Comparison of ENCODE assay signal across 12 cellular contexts in genomic region chr9:91847576-91847975, GRCh38.
DNase-seq lines count a peak whose midpoint lies in the region; ATAC-seq and TF ChIP-seq lines count a peak whose summit lies in the region.
"Had no signal": no experiment of that assay in that cellular context is flagged by ENCODE, and none has a peak within 500 bp of the region (broad histone marks: within the 10 kb centered on the region; RNA-seq: fewer than 3 reads in every experiment).

No MANE protein-coding gene starts in this region.

- H2BK12ac ChIP-seq in mesenchymal stem cell (ENCODE audit: low read length in 2 of 2), result peak overlapping the region in 1 of 2 experiments; percentile 47

- H2BK5ac ChIP-seq in mesenchymal stem cell (ENCODE audit: low read depth, low read length, poor library complexity, severe bottlenecking), result no peak overlapping the region

- H3K23ac ChIP-seq in mesenchymal stem cell (ENCODE audit: low read length in 2 of 2), result no peak overlapping the region

- 48% methylated on average over 12 of the region's 12 CpGs for WGBS in mesenchymal stem cell

- H3K14ac ChIP-seq in mesenchymal stem cell (ENCODE audit: low read length in 2 of 2), result no peak overlapping the region

- H2BK15ac ChIP-seq in mesenchymal stem cell (ENCODE audit: low read depth, poor library complexity, severe bottlenecking), result no peak overlapping the region

- peaks cover 14% of the 10 kb centered on the region for H3K4me1 Mint-ChIP-seq in activated naive CD4-positive, alpha-beta T cell treated with anti-CD3 and anti-CD28 coated beads, Interleukin-2, amount 50 U/mL, for 24 hours
- peaks cover 52% of the 10 kb centered on the region for H3K4me1 Mint-ChIP-seq in dendritic cell treated with granulocyte-macrophage colony-stimulating factor and Interleukin-4, amounts not matched to agents 40 ng/mL and 50 ng/mL, for 4 days (ENCODE audit: low read depth)

- peaks cover 11% of the 10 kb centered on the region for H3K27me3 Mint-ChIP-seq in activated naive CD4-positive, alpha-beta T cell treated with anti-CD3 and anti-CD28 coated beads, Interleukin-2, amount 50 U/mL, for 24 hours
- peaks cover 18% of the 10 kb centered on the region for H3K27me3 Mint-ChIP-seq in dendritic cell treated with granulocyte-macrophage colony-stimulating factor and Interleukin-4, amounts not matched to agents 40 ng/mL and 50 ng/mL, for 4 days

- in situ Hi-C loops in KBM-7 (cut with MboI; ENCODE audit: low pct_unique_long_range_greater_than_20kb, low sequenced_read_pairs), result no loop called here

- H3K9me3 Mint-ChIP-seq in activated naive CD4-positive, alpha-beta T cell treated with anti-CD3 and anti-CD28 coated beads, Interleukin-2, amount 50 U/mL, for 24 hours, result no peaks in the 10 kb centered on the region
- H3K9me3 Mint-ChIP-seq in dendritic cell treated with granulocyte-macrophage colony-stimulating factor and Interleukin-4, amounts not matched to agents 40 ng/mL and 50 ng/mL, for 4 days, result no peaks in the 10 kb centered on the region
- H3K9me3 Mint-ChIP-seq: activated B cell treated with CpG ODN at 0.5 μM for 24 hours; naive B cell; stimulated activated memory B cell treated with anti-CD40 and anti-IgM and Interleukin-4, amounts not matched to agents 10 μg/mL and 1 μg/mL and 100 μg/mL, for 72 hours had no signal

- intact Hi-C loops in dendritic cell treated with granulocyte-macrophage colony-stimulating factor and Interleukin-4, amounts not matched to agents 40 ng/mL and 50 ng/mL, for 4 days (cut with micrococcal nuclease), result loop anchor here (10.0 kb wide), 1 partner anchor 57 kb away; no protein-coding TSS in a partner anchor
- intact Hi-C loops in mucosa of descending colon (cut with DNase I, micrococcal nuclease), result no loop called here

- H3K9me3 ChIP-seq in mesenchymal stem cell (ENCODE audit: control insufficient read depth, low read length) (no peaks in the 10 kb centered on the region), mucosa of descending colon (no peaks in the 10 kb centered on the region)

- no peak overlapping the region for H3K4me2 ChIP-seq in mesenchymal stem cell (ENCODE audit: low read length, poor library complexity, severe bottlenecking)

- H2AK5ac ChIP-seq in mesenchymal stem cell (ENCODE audit: low read length, severe bottlenecking), result no peak overlapping the region

- no peak overlapping the region for H3K4me3 Mint-ChIP-seq in activated naive CD4-positive, alpha-beta T cell treated with anti-CD3 and anti-CD28 coated beads, Interleukin-2, amount 50 U/mL, for 24 hours
- peak overlapping the region; percentile 45 for H3K4me3 Mint-ChIP-seq in dendritic cell treated with granulocyte-macrophage colony-stimulating factor and Interleukin-4, amounts not matched to agents 40 ng/mL and 50 ng/mL, for 4 days
- H3K4me3 Mint-ChIP-seq: activated B cell treated with CpG ODN at 0.5 μM for 24 hours; stimulated activated memory B cell treated with anti-CD40 and anti-IgM and Interleukin-4, amounts not matched to agents 10 μg/mL and 1 μg/mL and 100 μg/mL, for 72 hours had no signal

- no peak overlapping the region for H4K91ac ChIP-seq in mesenchymal stem cell (ENCODE audit: low read length)

- no peak for ATAC-seq in mucosa of descending colon
- ATAC-seq: stimulated activated memory B cell treated with anti-CD40 and anti-IgM and Interleukin-4, amounts not matched to agents 10 μg/mL and 1 μg/mL and 100 μg/mL, for 72 hours had no signal

- H2AFZ ChIP-seq in mesenchymal stem cell (ENCODE audit: low read depth, low read length), result no peak overlapping the region

- no peak overlapping the region for H3K27ac ChIP-seq in mesenchymal stem cell (ENCODE audit: low read length, poor library complexity, severe bottlenecking)

- TF ChIP-seq CTCF in mucosa of descending colon (IDR thresholded peaks at IDR 0.05), result no peak

- no peak overlapping the region for H4K8ac ChIP-seq in mesenchymal stem cell (ENCODE audit: low read length)

- H3K4me1 ChIP-seq in mesenchymal stem cell (ENCODE audit: control insufficient read depth, insufficient read depth, low read depth, low read length) (peaks cover 22% of the 10 kb centered on the region), mucosa of descending colon (ENCODE audit: low read depth) (peaks cover 3% of the 10 kb centered on the region)

- H3K36me3 ChIP-seq in mesenchymal stem cell (ENCODE audit: control insufficient read depth in 1 of 2, insufficient read depth in 2 of 2, low read depth in 1 of 2, low read length in 2 of 2), result peaks cover 0 to under 1% of the 10 kb centered on the region in 2 experiments
- no peaks in the 10 kb centered on the region for H3K36me3 ChIP-seq in mucosa of descending colon (ENCODE audit: low read depth)

- peak overlapping the region; percentile 18 for H3K27ac Mint-ChIP-seq in activated naive CD4-positive, alpha-beta T cell treated with anti-CD3 and anti-CD28 coated beads, Interleukin-2, amount 50 U/mL, for 24 hours
- peak overlapping the region; percentile 68 for H3K27ac Mint-ChIP-seq in dendritic cell treated with granulocyte-macrophage colony-stimulating factor and Interleukin-4, amounts not matched to agents 40 ng/mL and 50 ng/mL, for 4 days
- H3K27ac Mint-ChIP-seq: activated B cell treated with CpG ODN at 0.5 μM for 24 hours; naive B cell; stimulated activated memory B cell treated with anti-CD40 and anti-IgM and Interleukin-4, amounts not matched to agents 10 μg/mL and 1 μg/mL and 100 μg/mL, for 72 hours had no signal

- H3K18ac ChIP-seq in mesenchymal stem cell (ENCODE audit: low read depth in 1 of 2, low read length in 2 of 2), result no peak overlapping the region

- H3K4me3 ChIP-seq in mesenchymal stem cell (ENCODE audit: insufficient read depth in 1 of 2, low read depth in 1 of 2, low read length in 2 of 2) (peak overlapping the region in 1 of 2 experiments; percentile 44), mucosa of descending colon (no peak overlapping the region)

- H3K9ac ChIP-seq in mesenchymal stem cell (ENCODE audit: low read length), result peak overlapping the region; percentile 67

- H3K36me3 Mint-ChIP-seq in activated naive CD4-positive, alpha-beta T cell treated with anti-CD3 and anti-CD28 coated beads, Interleukin-2, amount 50 U/mL, for 24 hours, result no peaks in the 10 kb centered on the region
- no peaks in the 10 kb centered on the region for H3K36me3 Mint-ChIP-seq in dendritic cell treated with granulocyte-macrophage colony-stimulating factor and Interleukin-4, amounts not matched to agents 40 ng/mL and 50 ng/mL, for 4 days (ENCODE audit: low read depth)
- H3K36me3 Mint-ChIP-seq: naive B cell; stimulated activated memory B cell treated with anti-CD40 and anti-IgM and Interleukin-4, amounts not matched to agents 10 μg/mL and 1 μg/mL and 100 μg/mL, for 72 hours had no signal

- no peaks in the 10 kb centered on the region for H3K27me3 ChIP-seq in mesenchymal stem cell (ENCODE audit: control insufficient read depth in 1 of 2, insufficient read depth in 1 of 2, low read length in 2 of 2)

- DNase-seq in activated naive CD4-positive, alpha-beta T cell treated with Interleukin-2 at 50 U/mL for 16 hours, result no peak
- DNase-seq in mesenchymal stem cell (no peak), ureter (ENCODE audit: low spot score) (peak; percentile 48), KBM-7 (no peak), mucosa of descending colon (no peak), NCI-H1417 (lab: John Stamatoyannopoulos, UW) (no peak)
- DNase-seq: activated B cell treated with CpG ODN at 0.5 μM for 24 hours, activated gamma-delta T cell, naive B cell had no signal

- no peak overlapping the region for H3K4ac ChIP-seq in mesenchymal stem cell (ENCODE audit: low read depth in 1 of 2, low read length in 2 of 2)

- peaks cover 31% of the 10 kb centered on the region for H3K79me1 ChIP-seq in mesenchymal stem cell (replicated peaks; ENCODE audit: low read length, poor library complexity, severe bottlenecking)

- H2BK120ac ChIP-seq in mesenchymal stem cell (ENCODE audit: low read depth, low read length), result no peak overlapping the region
